In the genomic region with DNA sequence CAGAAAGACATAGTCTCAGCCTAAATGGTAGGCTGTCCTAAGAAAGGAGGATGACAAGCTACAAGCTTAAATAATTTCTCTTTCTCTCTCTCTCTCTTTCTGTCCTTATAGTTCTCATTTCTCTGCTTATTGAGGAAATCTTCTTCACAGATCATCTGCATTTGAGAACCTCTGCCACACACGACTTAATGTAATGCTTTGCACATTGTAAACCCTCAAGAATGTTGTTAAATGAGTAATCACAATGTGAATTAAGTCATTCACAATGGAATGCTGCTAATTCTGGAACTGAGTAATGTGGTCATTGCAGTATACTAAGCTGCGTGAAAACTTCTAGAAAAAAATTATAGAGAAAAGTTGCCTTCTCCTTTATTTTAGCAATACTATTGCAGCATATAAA, we compare ENCODE assay signal across 15 cellular contexts.
A peak's percentile ranks its signal among the peaks of the same experiment; 100 is the strongest.
DNase-seq lines count a peak whose midpoint lies in the region; ATAC-seq, FAIRE-seq and TF ChIP-seq lines count a peak whose summit lies in the region.
"Had no signal": no experiment of that assay in that cellular context is flagged by ENCODE, and none has a peak within 500 bp of the region (broad histone marks: within the 10 kb centered on the region; RNA-seq: fewer than 3 reads in every experiment).

No MANE protein-coding gene starts in this region.

- no peaks in the 10 kb centered on the region for H3K4me1 Mint-ChIP-seq in neural progenitor cell
- H3K4me1 Mint-ChIP-seq in mesothelial cell of epicardium: no peaks in the 10 kb centered on the region
- H3K4me1 Mint-ChIP-seq in activated naive CD8-positive, alpha-beta T cell treated with anti-CD3 and anti-CD28 coated beads, Interleukin-2, amount 50 U/mL, for 24 hours: no peaks in the 10 kb centered on the region
- H3K4me1 Mint-ChIP-seq: memory B cell had no signal

- intact Hi-C loops in endothelial cell of umbilical vein (cut with micrococcal nuclease): no loop called here

- H3K27me3 Mint-ChIP-seq in neural progenitor cell (ENCODE audit: insufficient read depth, low read depth) (no peaks in the 10 kb centered on the region), mesothelial cell of epicardium (ENCODE audit: low read depth) (no peaks in the 10 kb centered on the region)
- no peaks in the 10 kb centered on the region for H3K27me3 Mint-ChIP-seq in activated naive CD8-positive, alpha-beta T cell treated with anti-CD3 and anti-CD28 coated beads, Interleukin-2, amount 50 U/mL, for 24 hours
- H3K27me3 Mint-ChIP-seq: memory B cell had no signal

- DNase-seq in EL: peak; percentile 72
- DNase-seq in endothelial cell of umbilical vein (ENCODE audit: low read depth, low spot score): peak; percentile 45
- DNase-seq in neural progenitor cell (ENCODE audit: low spot score): peak; percentile 4
- DNase-seq in KG1 (lab: John Stamatoyannopoulos, UW): no peak
- DNase-seq in mesothelial cell of epicardium (ENCODE audit: low spot score in 2 of 2, unreplicated experiment in 2 of 2): no peak
- DNase-seq in midbrain (lab: John Stamatoyannopoulos, UW): no peak
- DNase-seq in activated naive CD8-positive, alpha-beta T cell treated with anti-CD3 and anti-CD28 coated beads, Interleukin-2, amount 50 U/mL, for 24 hours: no peak
- DNase-seq: activated CD8-positive, alpha-beta T cell treated with anti-CD3 and anti-CD28 coated beads, Interleukin-2, amount 10 ng/mL, durations not matched to agents 7 days and 5 days; Caco-2; heart right ventricle; RPMI8226; stimulated activated CD4-positive, alpha-beta T cell treated with anti-CD3 and anti-CD28 coated beads, Interleukin-4, amount 100 ng/mL, for 4 hours; stomach had no signal

- no peak for TF ChIP-seq CTCF in OCI-LY3 (IDR thresholded peaks at IDR 0.05; ENCODE audit: low read depth, low read length)
- TF ChIP-seq CTCF in endothelial cell of umbilical vein (IDR thresholded peaks at IDR 0.05; ENCODE audit: extremely low read depth in 1 of 2, insufficient read depth in 1 of 2, low read depth in 1 of 2, low read length in 2 of 2): no peak
- no peak for TF ChIP-seq CTCF in neural progenitor cell (IDR thresholded peaks at IDR 0.05)
- no peak for TF ChIP-seq CTCF in mesothelial cell of epicardium (IDR thresholded peaks at IDR 0.05; ENCODE audit: unreplicated experiment)

- no peaks in the 10 kb centered on the region for H3K36me3 Mint-ChIP-seq in neural progenitor cell
- no peaks in the 10 kb centered on the region for H3K36me3 Mint-ChIP-seq in mesothelial cell of epicardium
- H3K36me3 Mint-ChIP-seq in activated naive CD8-positive, alpha-beta T cell treated with anti-CD3 and anti-CD28 coated beads, Interleukin-2, amount 50 U/mL, for 24 hours (ENCODE audit: low read depth): no peaks in the 10 kb centered on the region
- H3K36me3 Mint-ChIP-seq: memory B cell had no signal

- H3K4me2 ChIP-seq in OCI-LY3 (ENCODE audit: low read length) (peak overlapping the region; percentile 34), endothelial cell of umbilical vein (ENCODE audit: insufficient read depth, low read length) (peak overlapping the region; percentile 31), neural progenitor cell (no peak overlapping the region)

- H3F3A ChIP-seq in neural progenitor cell (ENCODE audit: low read depth): no peaks in the 10 kb centered on the region

- peaks cover 13% of the 10 kb centered on the region for H3K4me1 ChIP-seq in OCI-LY3 (ENCODE audit: low read length)
- peaks cover 9% of the 10 kb centered on the region for H3K4me1 ChIP-seq in endothelial cell of umbilical vein (ENCODE audit: control insufficient read depth, extremely low read depth, insufficient read depth, low read length)
- H3K4me1 ChIP-seq in neural progenitor cell: no peaks in the 10 kb centered on the region
- H3K4me1 ChIP-seq: Caco-2, heart right ventricle, stomach had no signal

- dilution Hi-C loops in endothelial cell of umbilical vein (cut with MboI; ENCODE audit: extremely low pct_ligation_motif_present, low sequenced_read_pairs): no loop called here

- H3K27me3 ChIP-seq in OCI-LY3 (ENCODE audit: low read depth, low read length) (no peaks in the 10 kb centered on the region), endothelial cell of umbilical vein (ENCODE audit: control insufficient read depth in 2 of 2, insufficient read depth in 2 of 2, low read length in 2 of 2) (no peaks in the 10 kb centered on the region), neural progenitor cell (no peaks in the 10 kb centered on the region)
- H3K27me3 ChIP-seq: heart right ventricle, stomach had no signal

- H3K9ac ChIP-seq in OCI-LY3 (ENCODE audit: low read length): no peak overlapping the region
- H3K9ac ChIP-seq in endothelial cell of umbilical vein (replicated peaks; ENCODE audit: extremely low read depth, insufficient read depth, low read length): no peak overlapping the region
- no peak overlapping the region for H3K9ac ChIP-seq in neural progenitor cell

- no peak for ATAC-seq in activated naive CD8-positive, alpha-beta T cell treated with anti-CD3 and anti-CD28 coated beads, Interleukin-2, amount 50 U/mL, for 24 hours
- ATAC-seq: activated CD8-positive, alpha-beta T cell treated with anti-CD3 and anti-CD28 coated beads, Interleukin-2, amount 10 ng/mL, durations not matched to agents 7 days and 5 days; heart right ventricle had no signal

- no peaks in the 10 kb centered on the region for H3K9me1 ChIP-seq in endothelial cell of umbilical vein (replicated peaks; ENCODE audit: control insufficient read depth, extremely low read depth, insufficient read depth, low read length)

- H3K4me3 ChIP-seq in OCI-LY3 (ENCODE audit: low read length) (no peak overlapping the region), endothelial cell of umbilical vein (replicated peaks in 1 of 3; ENCODE audit: insufficient read depth in 1 of 3, low read depth in 1 of 3, low read length in 3 of 3) (no peak overlapping the region), neural progenitor cell (no peak overlapping the region)
- H3K4me3 ChIP-seq: heart right ventricle, stomach had no signal

- H3K79me2 ChIP-seq in OCI-LY3 (ENCODE audit: low read length): no peaks in the 10 kb centered on the region
- H3K79me2 ChIP-seq in endothelial cell of umbilical vein (ENCODE audit: control insufficient read depth, insufficient read depth, low read length): no peaks in the 10 kb centered on the region
- no peaks in the 10 kb centered on the region for H3K79me2 ChIP-seq in neural progenitor cell (ENCODE audit: low read depth)

- BruUV-seq in endothelial cell of umbilical vein (replicated peaks; lab: Mats Ljungman, UMichigan): no TSS peak

- H3K27ac ChIP-seq in OCI-LY3 (ENCODE audit: low read length) (no peak overlapping the region), endothelial cell of umbilical vein (ENCODE audit: insufficient read depth, low read depth, low read length) (peak overlapping the region; percentile 32), neural progenitor cell (no peak overlapping the region)
- H3K27ac ChIP-seq: heart right ventricle, stomach had no signal

- CTCF ChIA-PET in endothelial cell of umbilical vein (lab: Charles Lee): interaction anchor here (1.2 kb wide), 1 partner anchor 367 kb away, joined by 3 read pairs; no protein-coding TSS in a partner anchor

- no peak for TF ChIP-seq POLR2A in endothelial cell of umbilical vein (IDR thresholded peaks at IDR 0.05; ENCODE audit: low read depth, low read length)

- H3K36me3 ChIP-seq in OCI-LY3 (replicated peaks; ENCODE audit: low read depth, low read length) (no peaks in the 10 kb centered on the region), endothelial cell of umbilical vein (ENCODE audit: control insufficient read depth in 2 of 2, extremely low read depth in 1 of 2, insufficient read depth in 2 of 2, low read length in 2 of 2) (no peaks in the 10 kb centered on the region), neural progenitor cell (no peaks in the 10 kb centered on the region)
- H3K36me3 ChIP-seq: heart right ventricle, stomach had no signal

- peak; percentile 91 for FAIRE-seq in endothelial cell of umbilical vein (lab: Jason Lieb, UNC)

- H4K20me1 ChIP-seq in OCI-LY3 (ENCODE audit: insufficient read depth, low read length) (no peaks in the 10 kb centered on the region), endothelial cell of umbilical vein (replicated peaks; ENCODE audit: control insufficient read depth, extremely low read depth, insufficient read depth, low read length) (no peaks in the 10 kb centered on the region), neural progenitor cell (ENCODE audit: low read depth) (no peaks in the 10 kb centered on the region)

- H2AFZ ChIP-seq in OCI-LY3 (ENCODE audit: low read depth, low read length): no peak overlapping the region
- peak overlapping the region; percentile 37 for H2AFZ ChIP-seq in endothelial cell of umbilical vein (ENCODE audit: low read depth, low read length)
- no peak overlapping the region for H2AFZ ChIP-seq in neural progenitor cell (replicated peaks)

- H3K27ac Mint-ChIP-seq in neural progenitor cell (no peak overlapping the region), mesothelial cell of epicardium (no peak overlapping the region)
- H3K27ac Mint-ChIP-seq in activated naive CD8-positive, alpha-beta T cell treated with anti-CD3 and anti-CD28 coated beads, Interleukin-2, amount 50 U/mL, for 24 hours: no peak overlapping the region
- H3K27ac Mint-ChIP-seq: activated CD8-positive, alpha-beta T cell treated with anti-CD3 and anti-CD28 coated beads, Interleukin-2, amount 10 ng/mL, durations not matched to agents 7 days and 5 days; memory B cell had no signal

- H3K9me3 ChIP-seq in OCI-LY3 (ENCODE audit: insufficient read depth, low read length) (no peaks in the 10 kb centered on the region), endothelial cell of umbilical vein (replicated peaks; ENCODE audit: control insufficient read depth, insufficient read depth, low read length) (no peaks in the 10 kb centered on the region), neural progenitor cell (ENCODE audit: low read depth) (peaks cover 3% of the 10 kb centered on the region)
- H3K9me3 ChIP-seq: Caco-2, heart right ventricle, stomach had no signal

- H3K4me3 Mint-ChIP-seq in neural progenitor cell (no peak overlapping the region), mesothelial cell of epicardium (no peak overlapping the region)
- no peak overlapping the region for H3K4me3 Mint-ChIP-seq in activated naive CD8-positive, alpha-beta T cell treated with anti-CD3 and anti-CD28 coated beads, Interleukin-2, amount 50 U/mL, for 24 hours
- H3K4me3 Mint-ChIP-seq: activated CD8-positive, alpha-beta T cell treated with anti-CD3 and anti-CD28 coated beads, Interleukin-2, amount 10 ng/mL, durations not matched to agents 7 days and 5 days; memory B cell had no signal

- POLR2A ChIA-PET in endothelial cell of umbilical vein (lab: Charles Lee): no interaction called here

- H3K9me3 Mint-ChIP-seq in neural progenitor cell (peaks cover 5% of the 10 kb centered on the region), mesothelial cell of epicardium (peaks cover 59% of the 10 kb centered on the region)
- H3K9me3 Mint-ChIP-seq in activated naive CD8-positive, alpha-beta T cell treated with anti-CD3 and anti-CD28 coated beads, Interleukin-2, amount 50 U/mL, for 24 hours: peaks cover 8% of the 10 kb centered on the region

TF ChIP-seq in endothelial cell of umbilical vein, 7 proteins besides CTCF, POLR2A, EP300 and RAD21:
- peak; percentile 47 for TF ChIP-seq FOS (IDR thresholded peaks at IDR 0.05; ENCODE audit: borderline replicate concordance, insufficient read depth, low read length)
- no peak for TF ChIP-seq MYC (IDR thresholded peaks at IDR 0.05; ENCODE audit: low read depth, low read length)
- TF ChIP-seq JUN (IDR thresholded peaks at IDR 0.05; ENCODE audit: borderline replicate concordance, insufficient read depth, insufficient read length, low read depth): peak; percentile 64

Comparison
In these comparisons a context has a peak if more than half of its experiments do, and no peak if none do; other contexts are left out.
1. DNase-seq: peak in EL (single experiment), endothelial cell of umbilical vein (single experiment) and neural progenitor cell (single experiment); none in KG1 (single experiment), mesothelial cell of epicardium (0 of 2), midbrain (single experiment) and activated naive CD8-positive, alpha-beta T cell treated with anti-CD3 and anti-CD28 coated beads, Interleukin-2, amount 50 U/mL, for 24 hours (single experiment).